Comparison of ENCODE assay signal across 8 cellular contexts in the genomic region with DNA sequence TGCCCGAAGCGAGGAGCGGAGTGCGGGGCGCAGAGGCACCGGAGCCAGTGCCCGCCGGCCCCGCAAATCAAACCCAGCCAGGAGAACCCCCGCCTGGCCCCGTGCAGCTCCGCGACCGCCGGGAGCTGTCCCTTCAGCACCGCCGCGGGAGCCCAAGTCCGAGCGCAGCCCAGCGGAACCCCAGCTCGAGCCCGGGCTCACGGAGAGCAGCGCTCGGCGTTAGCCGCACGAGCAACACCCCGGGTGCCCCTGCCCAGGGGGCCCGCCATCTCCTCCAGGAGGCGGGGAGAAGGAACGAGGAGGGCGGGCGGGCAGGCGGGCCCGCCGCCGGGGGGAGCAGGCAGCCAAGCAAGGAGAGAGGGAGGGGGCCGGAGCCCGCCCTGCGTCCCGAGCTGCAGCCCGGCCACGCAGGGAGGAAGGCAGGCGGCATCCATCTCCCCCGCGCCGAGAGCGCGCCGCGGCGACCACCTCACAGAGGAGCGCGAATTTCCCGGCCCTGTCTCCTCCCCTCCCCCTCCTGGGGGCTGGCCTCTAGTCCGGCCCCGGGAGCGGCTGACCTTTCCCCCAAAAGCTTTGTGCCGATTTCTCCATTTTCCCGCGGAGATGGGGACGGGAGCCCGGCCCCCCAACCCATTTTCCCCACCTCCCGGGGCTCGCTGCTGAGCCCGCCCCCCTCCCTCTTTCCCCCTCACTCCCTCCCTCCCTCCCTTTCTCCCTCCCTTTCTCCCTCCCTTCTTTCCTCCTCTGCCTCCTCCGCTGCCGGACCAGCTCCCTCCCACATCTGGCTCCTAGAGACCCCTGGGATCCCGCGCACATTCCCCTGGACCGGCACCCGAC. TPM values are rescaled to one million over a fixed set of nuclear protein-coding genes. Genes with fewer than 3 reads are reported as not detected.
DNase-seq lines count a peak whose midpoint lies in the region; ATAC-seq lines count a peak whose summit lies in the region.

No MANE protein-coding gene starts in this region.

- no peak overlapping the region for H3K27ac ChIP-seq in trophoblast cell (ENCODE audit: low read depth, low read length)

- no peak overlapping the region for H4K91ac ChIP-seq in trophoblast cell (ENCODE audit: low read depth, low read length)

- no peak overlapping the region for H2AK5ac ChIP-seq in trophoblast cell (ENCODE audit: low read length)

- no peaks in the 10 kb centered on the region for H3K79me1 ChIP-seq in trophoblast cell (ENCODE audit: low read length)

- no peak overlapping the region for H2BK120ac ChIP-seq in trophoblast cell (ENCODE audit: insufficient read depth, low read length, poor library complexity)

- H3K9ac ChIP-seq in trophoblast cell (ENCODE audit: low read length) = no peak overlapping the region

- H4K12ac ChIP-seq in trophoblast cell (ENCODE audit: low read depth, low read length) = no peak overlapping the region

- H3K79me2 ChIP-seq in trophoblast cell (ENCODE audit: control insufficient read depth, insufficient read depth, low read length, poor library complexity) = no peaks in the 10 kb centered on the region

- no peak overlapping the region for H3K4ac ChIP-seq in trophoblast cell (ENCODE audit: low read depth, low read length)

- H3K4me1 ChIP-seq in trophoblast cell (ENCODE audit: control insufficient read depth in 1 of 2, insufficient read depth in 2 of 2, low read length in 2 of 2) = peaks cover 3 to 6% of the 10 kb centered on the region in 2 experiments

- no peak overlapping the region for H3K18ac ChIP-seq in trophoblast cell (ENCODE audit: low read length)

- H3K14ac ChIP-seq in trophoblast cell (ENCODE audit: low read length) = no peak overlapping the region

- H3K27me3 ChIP-seq in trophoblast cell (ENCODE audit: insufficient read depth, low read length) = peaks cover 40% of the 10 kb centered on the region

- no peak overlapping the region for H2BK5ac ChIP-seq in trophoblast cell (ENCODE audit: low read depth, low read length, poor library complexity)

- H3K4me2 ChIP-seq in trophoblast cell (ENCODE audit: low read length) = peak overlapping the region; percentile 83

- no peak overlapping the region for H2AFZ ChIP-seq in trophoblast cell (ENCODE audit: insufficient read depth, low read length, poor library complexity)

- no peaks in the 10 kb centered on the region for H3K36me3 ChIP-seq in trophoblast cell (ENCODE audit: control insufficient read depth in 1 of 2, insufficient read depth in 2 of 2, low read length in 2 of 2)

- peak overlapping the region; percentile 54 for H3K4me3 ChIP-seq in trophoblast cell (ENCODE audit: low read depth, low read length)

- WGBS in trophoblast cell (ENCODE audit: extremely low coverage, insufficient coverage, insufficient read length) = no CpG with 5 or more reads among the region's 74 CpGs

- intact Hi-C loops in Right ventricle myocardium superior (cut with DNase I) = no loop called here

- DNase-seq in activated T-cell treated with anti-CD3 and anti-CD28 coated beads for 24 hours (ENCODE audit: low read depth) = peak; percentile 7
- DNase-seq in activated T-cell treated with anti-CD3 and anti-CD28 coated beads for 4 hours = no peak
- DNase-seq in NCI-H146 (lab: John Stamatoyannopoulos, UW) = peak; percentile 54
- DNase-seq in activated naive CD4-positive, alpha-beta T cell treated with anti-CD3 and anti-CD28 coated beads, Interleukin-2, amount 50 U/mL, for 16 hours = peak; percentile 25
- DNase-seq in Right ventricle myocardium superior = peak; percentile 78
- peak; percentile 33 to 69 for DNase-seq in trophoblast cell

- no peak overlapping the region for H2BK12ac ChIP-seq in trophoblast cell (ENCODE audit: low read length)

- no peak overlapping the region for H3K23ac ChIP-seq in trophoblast cell (ENCODE audit: low read length)

- ATAC-seq in Right ventricle myocardium superior (ENCODE audit: poor library complexity) (peak; percentile 87), HG03571 (IDR thresholded peaks at IDR 0.05; ENCODE audit: unreplicated experiment) (no peak), HG03280 (IDR thresholded peaks at IDR 0.05; ENCODE audit: unreplicated experiment) (no peak)

- peaks cover 15% of the 10 kb centered on the region for H3K9me3 ChIP-seq in trophoblast cell (ENCODE audit: insufficient read depth, low read depth, low read length)

- H4K8ac ChIP-seq in trophoblast cell (ENCODE audit: low read depth, low read length) = no peak overlapping the region

RNA-seq across cellular contexts. Expression of gene KCNC1, which starts 0.6 kb away (rescaled TPM):
- not detected for total RNA-seq in Right ventricle myocardium superior
- 0.12 and 0.16 TPM in 2 replicates for polyA plus RNA-seq in trophoblast cell (2013)

RNA-seq across cellular contexts. Expression of gene MYOD1, which starts 15.8 kb away (rescaled TPM):
- not detected for total RNA-seq in Right ventricle myocardium superior
- 0.07 and 0.14 TPM in 2 replicates for polyA plus RNA-seq in trophoblast cell (2013)
